In the genomic region with DNA sequence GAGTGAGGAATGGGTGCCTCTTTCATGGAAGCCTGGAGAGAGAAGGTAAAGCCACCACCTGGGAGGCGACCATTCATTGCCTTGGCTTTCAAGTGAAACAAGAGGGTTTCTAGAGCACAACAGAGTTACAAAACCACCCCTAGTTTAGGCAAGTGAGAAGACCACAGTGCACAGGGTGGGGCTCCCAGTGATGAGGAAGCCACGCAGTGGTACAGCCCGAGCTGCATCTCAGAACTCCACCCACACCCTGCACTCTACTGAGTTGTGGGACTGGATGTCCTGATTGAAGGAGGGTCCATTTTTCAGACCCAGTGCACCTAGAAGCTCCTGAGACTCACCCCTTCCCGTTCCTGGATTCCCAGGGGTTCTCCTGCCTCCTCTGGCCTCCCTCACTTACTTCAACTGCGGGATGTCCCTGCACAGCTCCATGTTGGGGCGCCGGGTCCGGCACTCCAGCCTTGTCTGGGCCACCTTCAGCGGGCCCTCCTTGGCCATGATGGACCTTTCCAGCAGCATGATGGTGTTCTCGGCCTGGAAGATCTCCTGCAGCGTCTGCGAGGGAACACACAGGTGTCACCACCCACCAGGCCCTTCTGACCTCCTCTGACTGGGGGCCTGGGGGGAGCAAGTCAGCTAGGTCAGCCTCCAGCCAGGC, we compare ENCODE assay signal across 32 cellular contexts. TPM values are rescaled to one million over a fixed set of nuclear protein-coding genes. Genes with fewer than 3 reads are reported as not detected.
"Had no signal": no experiment of that assay in that cellular context is flagged by ENCODE, and none has a peak within 500 bp of the region (broad histone marks: within the 10 kb centered on the region; RNA-seq: fewer than 3 reads in every experiment).

No MANE protein-coding gene starts in this region.

- H3K9ac ChIP-seq: neural progenitor cell had no signal

- H2AFZ ChIP-seq: neural progenitor cell had no signal

- H3K36me3 ChIP-seq: adrenal gland, ascending aorta, cardiac muscle cell, colonic mucosa, esophagus squamous epithelium, heart right ventricle, left lung, lower lobe of right lung, neural progenitor cell, right atrium auricular region, thoracic aorta, uterus, WERI-Rb-1 had no signal

- ATAC-seq: activated CD4-positive, CD25-positive, alpha-beta regulatory T cell treated with anti-CD3 and anti-CD28 coated beads, Interleukin-2, amount 50 U/mL, for 24 hours; heart right ventricle; left lung; natural killer cell; stimulated activated naive CD8-positive, alpha-beta T cell treated with anti-CD3 and anti-CD28 coated beads, Interleukin-15, Interleukin-2, amounts not matched to agents 100 U/mL and 50 U/mL, for 24 hours had no signal

- H3K27me3 ChIP-seq: adrenal gland, ascending aorta, cardiac muscle cell, colonic mucosa, esophagus squamous epithelium, heart right ventricle, left lung, neural progenitor cell, right atrium auricular region, uterus had no signal

- H3K4me3 ChIP-seq: adrenal gland, ascending aorta, cardiac muscle cell, colonic mucosa, esophagus squamous epithelium, heart right ventricle, left lung, lower lobe of right lung, neural progenitor cell, right atrium auricular region, smooth muscle cell, thoracic aorta, uterus had no signal

- H3K27ac ChIP-seq: adrenal gland, ascending aorta, cardiac muscle cell, colonic mucosa, epithelial cell of prostate, esophagus squamous epithelium, heart right ventricle, left lung, lower lobe of right lung, neural progenitor cell, right atrium auricular region, thoracic aorta, uterus, WERI-Rb-1 had no signal

- H3K4me2 ChIP-seq: neural progenitor cell, smooth muscle cell had no signal

- DNase-seq: activated CD4-positive, alpha-beta memory T cell treated with anti-CD3 and anti-CD28 coated beads for 36 hours; activated CD4-positive, alpha-beta T cell treated with anti-CD3 and anti-CD28 coated beads for 48 hours; activated CD8-positive, alpha-beta memory T cell treated with anti-CD3 and anti-CD28 coated beads, Interleukin-2, amount 50 U/mL, for 4 hours; activated effector memory CD4-positive, alpha-beta T cell treated with anti-CD3 and anti-CD28 coated beads, Interleukin-2, amount 50 U/mL, for 16 hours; activated naive CD4-positive, alpha-beta T cell treated with anti-CD3 and anti-CD28 coated beads for 36 hours; activated naive CD8-positive, alpha-beta T cell treated with anti-CD3 and anti-CD28 coated beads for 36 hours; activated T-cell treated with anti-CD3 and anti-CD28 coated beads, Interleukin-2, amount 50 U/mL, for 1 hour; adrenal gland; cerebellar nuclear complex; colonic mucosa; effector CD8-positive, alpha-beta T cell; esophagus squamous epithelium; foreskin melanocyte; heart right ventricle; left lung; lower lobe of right lung; mesenchymal stem cell; natural killer cell; stimulated activated CD4-positive, alpha-beta T cell treated with anti-CD3 and anti-CD28 coated beads, Interleukin-15, amount 100 ng/mL, for 24 hours; stimulated activated naive CD8-positive, alpha-beta T cell treated with anti-CD3 and anti-CD28 coated beads, Interleukin-15, Interleukin-2, amounts not matched to agents 100 U/mL and 50 U/mL, for 24 hours; T-helper 9 cell; trophoblast cell; uterus; WERI-Rb-1 had no signal

- H3K9me3 ChIP-seq: adrenal gland, ascending aorta, colonic mucosa, esophagus squamous epithelium, left lung, lower lobe of right lung, right atrium auricular region, thoracic aorta, uterus had no signal

- H3K4me1 ChIP-seq: adrenal gland, ascending aorta, colonic mucosa, esophagus squamous epithelium, heart right ventricle, lower lobe of right lung, neural progenitor cell, right atrium auricular region, uterus had no signal

RNA-seq across cellular contexts. Expression of a gene that starts 59.2 kb away (rescaled TPM):
- polyA plus RNA-seq: heart right ventricle, smooth muscle cell had no signal
